Comparison of ENCODE assay signal across 14 cellular contexts in genomic region chr7:105448181-105448580, GRCh38. TPM values are rescaled to one million over a fixed set of nuclear protein-coding genes. Genes with fewer than 3 reads are reported as not detected.
DNase-seq lines count a peak whose midpoint lies in the region; ATAC-seq and TF ChIP-seq lines count a peak whose summit lies in the region.
"Had no signal": no experiment of that assay in that cellular context is flagged by ENCODE, and none has a peak within 500 bp of the region (broad histone marks: within the 10 kb centered on the region; RNA-seq: fewer than 3 reads in every experiment).

No MANE protein-coding gene starts in this region.

- no peaks in the 10 kb centered on the region for H3K9me2 ChIP-seq in OCI-LY1 (ENCODE audit: low read depth, low read length)

- H3K27ac ChIP-seq in OCI-LY1 (ENCODE audit: low read depth, low read length, poor library complexity, severe bottlenecking) = peak overlapping the region; percentile 72
- H3K27ac ChIP-seq: sigmoid colon, SJSA1 had no signal

- no peak for TF ChIP-seq CTCF in OCI-LY1 (IDR thresholded peaks at IDR 0.05; ENCODE audit: low read length)

- H3K27me3 ChIP-seq in OCI-LY1 (ENCODE audit: insufficient read depth, low read length) = no peaks in the 10 kb centered on the region
- H3K27me3 ChIP-seq: sigmoid colon, SJSA1 had no signal

- intact Hi-C loops in posterior cingulate gyrus (cut with DNase I) = no loop called here

- no peaks in the 10 kb centered on the region for H3K27me3 Mint-ChIP-seq in activated T-cell treated with anti-CD3 and anti-CD28 coated beads, Interleukin-2, amount 50 U/mL, for 72 hours (ENCODE audit: low read depth)
- no peaks in the 10 kb centered on the region for H3K27me3 Mint-ChIP-seq in activated T-cell treated with anti-CD3 and anti-CD28 coated beads, Interleukin-2, amount 50 U/mL, for 4 hours (ENCODE audit: low read depth)

- H3K27ac Mint-ChIP-seq in activated T-cell treated with anti-CD3 and anti-CD28 coated beads, Interleukin-2, amount 50 U/mL, for 72 hours = peak overlapping the region; percentile 72
- H3K27ac Mint-ChIP-seq: endodermal cell, H9 had no signal

- peaks cover 55% of the 10 kb centered on the region for H3K4me1 ChIP-seq in OCI-LY1 (ENCODE audit: insufficient read depth, low read length, severe bottlenecking)
- H3K4me1 ChIP-seq: sigmoid colon, SJSA1 had no signal

- peak overlapping the region in 1 of 2 donors; percentile 26 for H3K4me3 Mint-ChIP-seq in activated T-cell treated with anti-CD3 and anti-CD28 coated beads, Interleukin-2, amount 50 U/mL, for 72 hours
- no peak overlapping the region for H3K4me3 Mint-ChIP-seq in activated T-cell treated with anti-CD3 and anti-CD28 coated beads, Interleukin-2, amount 50 U/mL, for 4 hours
- H3K4me3 Mint-ChIP-seq: endodermal cell, H9 had no signal

- H3K79me2 ChIP-seq in OCI-LY1 (ENCODE audit: insufficient read depth, low read length) = no peaks in the 10 kb centered on the region

- no peaks in the 10 kb centered on the region for H3K36me3 ChIP-seq in OCI-LY1 (ENCODE audit: insufficient read depth, low read length)
- H3K36me3 ChIP-seq: sigmoid colon, SJSA1 had no signal

- peak overlapping the region; percentile 15; the same call in 1 of the 2 replicates for H3K9ac ChIP-seq in OCI-LY1 (ENCODE audit: low read length)

- peak overlapping the region; percentile 32 for H3K4me2 ChIP-seq in OCI-LY1 (ENCODE audit: low read length)

- H3K4me3 ChIP-seq in OCI-LY1 (ENCODE audit: low read depth, low read length, poor library complexity, severe bottlenecking) = no peak overlapping the region
- H3K4me3 ChIP-seq: sigmoid colon, SJSA1 had no signal

- H3F3A ChIP-seq in OCI-LY1 (ENCODE audit: insufficient read depth, low read length) = 0 out of 2 replicates have a peak, but pooled peaks cover 8% of the 10 kb centered on the region

- no peak for ATAC-seq in activated T-cell treated with anti-CD3 and anti-CD28 coated beads, Interleukin-2, amount 50 U/mL, for 72 hours (replicated peaks in 1 of 2)
- ATAC-seq in activated T-cell treated with anti-CD3 and anti-CD28 coated beads, Interleukin-2, amount 50 U/mL, for 4 hours = no peak
- ATAC-seq in HG02623 (IDR thresholded peaks at IDR 0.05; ENCODE audit: unreplicated experiment) = peak; percentile 77

- DNase-seq in activated T-cell treated with anti-CD3 and anti-CD28 coated beads, Interleukin-2, amount 50 U/mL, for 72 hours = no peak
- DNase-seq in activated T-cell treated with anti-CD3 and anti-CD28 coated beads, Interleukin-2, amount 50 U/mL, for 4 hours = no peak
- no peak for DNase-seq in 8988T
- no peak for DNase-seq in ureter (ENCODE audit: low spot score)
- DNase-seq in posterior cingulate gyrus = no peak
- no peak for DNase-seq in cerebellum (ENCODE audit: low spot score)
- DNase-seq: ACHN, endodermal cell, GF-D8, H9, sigmoid colon had no signal

- H2AFZ ChIP-seq in OCI-LY1 (ENCODE audit: low read length) = peak overlapping the region; percentile 81

- H4K20me1 ChIP-seq in OCI-LY1 (ENCODE audit: insufficient read depth, low read length) = no peaks in the 10 kb centered on the region

- no peaks in the 10 kb centered on the region for H3K9me3 ChIP-seq in OCI-LY1 (ENCODE audit: low read length)
- H3K9me3 ChIP-seq: sigmoid colon, SJSA1 had no signal

- H3K9me3 Mint-ChIP-seq in activated T-cell treated with anti-CD3 and anti-CD28 coated beads, Interleukin-2, amount 50 U/mL, for 72 hours = no peaks in the 10 kb centered on the region
- H3K9me3 Mint-ChIP-seq in activated T-cell treated with anti-CD3 and anti-CD28 coated beads, Interleukin-2, amount 50 U/mL, for 4 hours = no peaks in the 10 kb centered on the region
- H3K9me3 Mint-ChIP-seq: endodermal cell, H9 had no signal

- peaks cover 41% of the 10 kb centered on the region for H3K4me1 Mint-ChIP-seq in activated T-cell treated with anti-CD3 and anti-CD28 coated beads, Interleukin-2, amount 50 U/mL, for 72 hours (ENCODE audit: low read depth)
- H3K4me1 Mint-ChIP-seq in activated T-cell treated with anti-CD3 and anti-CD28 coated beads, Interleukin-2, amount 50 U/mL, for 4 hours (ENCODE audit: low read depth) = peaks cover 35% of the 10 kb centered on the region

- no peaks in the 10 kb centered on the region for H3K36me3 Mint-ChIP-seq in activated T-cell treated with anti-CD3 and anti-CD28 coated beads, Interleukin-2, amount 50 U/mL, for 72 hours (ENCODE audit: insufficient read depth in 2 of 2)
- no peaks in the 10 kb centered on the region for H3K36me3 Mint-ChIP-seq in activated T-cell treated with anti-CD3 and anti-CD28 coated beads, Interleukin-2, amount 50 U/mL, for 4 hours (ENCODE audit: insufficient read depth)

RNA-seq across cellular contexts. Expression of gene SRPK2, which starts 59.5 kb away (rescaled TPM):
- 10 to 100 TPM; 45.4 to 51.0 TPM for total RNA-seq in activated T-cell treated with anti-CD3 and anti-CD28 coated beads, Interleukin-2, amount 50 U/mL, for 72 hours
- 10 to 100 TPM; 29.6 to 32.2 (median 30.0) TPM for total RNA-seq in activated T-cell treated with anti-CD3 and anti-CD28 coated beads, Interleukin-2, amount 50 U/mL, for 4 hours
- total RNA-seq in ureter (54.1 TPM), cerebellum (185 TPM)
